ENCODE assay signal across 9 cellular contexts in the genomic region with DNA sequence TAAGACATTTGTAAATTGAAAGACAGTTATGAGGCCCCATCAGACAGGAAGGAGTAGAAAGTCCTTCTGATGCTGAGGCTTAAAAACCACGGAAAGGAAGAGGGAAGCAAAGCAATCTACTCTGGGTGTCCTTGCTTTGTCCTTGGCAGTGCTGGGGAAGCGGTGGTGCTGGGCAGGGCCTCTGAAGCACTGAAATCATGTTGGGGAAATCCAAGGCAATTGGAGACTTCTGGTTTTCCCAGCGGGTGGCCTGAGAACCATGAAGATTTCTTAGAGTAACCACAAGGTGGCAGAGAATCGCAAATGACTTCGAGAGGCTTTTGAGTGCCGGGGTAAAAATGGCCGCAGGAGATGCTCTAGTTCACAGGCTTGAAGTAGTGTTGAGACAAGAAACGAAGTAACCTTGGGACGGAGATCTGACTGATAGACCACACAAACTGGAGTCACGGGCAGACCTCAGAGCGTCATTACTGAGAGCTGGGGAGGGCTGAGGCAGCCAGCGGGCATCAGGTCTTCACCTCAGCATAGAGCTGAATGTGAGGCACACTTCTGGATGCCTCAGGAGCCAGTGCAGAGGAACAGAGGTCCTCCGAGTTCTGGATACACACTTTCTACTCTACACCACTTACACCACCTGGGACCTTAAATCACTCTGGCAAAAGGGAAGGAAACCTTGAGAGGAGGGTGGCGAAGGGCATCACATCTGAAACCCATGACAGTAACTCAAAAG.
A peak's percentile ranks its signal among the peaks of the same experiment; 100 is the strongest.
DNase-seq lines count a peak whose midpoint lies in the region; ATAC-seq, FAIRE-seq and TF ChIP-seq lines count a peak whose summit lies in the region.
"Had no signal": no experiment of that assay in that cellular context is flagged by ENCODE, and none has a peak within 500 bp of the region (broad histone marks: within the 10 kb centered on the region; RNA-seq: fewer than 3 reads in every experiment).

No MANE protein-coding gene starts in this region.

- H3K18ac ChIP-seq in H1 (ENCODE audit: extremely low read depth, low read length) = no peak overlapping the region

- TF ChIP-seq EP300 in H1 (IDR thresholded peaks at IDR 0.05; ENCODE audit: borderline replicate concordance in 1 of 2, low read depth in 2 of 2, low read length in 2 of 2) (no peak), gastroesophageal sphincter (IDR thresholded peaks at IDR 0.05) (no peak)

- H3K23me2 ChIP-seq in H1 (ENCODE audit: low read depth, low read length) = no peaks in the 10 kb centered on the region; the same call in 1 of the 2 replicates

- TF ChIP-seq RAD21 in H1 (IDR thresholded peaks at IDR 0.05 in 1 of 2, conservative IDR thresholded peaks at IDR 0.05 in 1 of 2; ENCODE audit: low read depth in 2 of 2, low read length in 2 of 2) = peak; percentile 54 to 64

- 92% methylated on average over 14 of the region's 14 CpGs; no CpG with 5 or more reads in 1 of the 2 experiments for WGBS in H1 (ENCODE audit: extremely low coverage in 1 of 2, insufficient coverage in 1 of 2, insufficient read length in 1 of 2, insufficient replicate concordance in 2 of 2, low coverage in 1 of 2, low lambda C conversion rate in 2 of 2, missing lambda C conversion rate in 1 of 2), 2 experiments
- WGBS in gastroesophageal sphincter (ENCODE audit: low coverage in 1 of 2), 2 donors = 77 to 90% methylated on average over 9 to 13 of the region's 14 CpGs

- H3K4ac ChIP-seq in H1 (replicated peaks; ENCODE audit: insufficient read length, low read depth, low read length) = no peak overlapping the region

- no peak overlapping the region for H4K91ac ChIP-seq in H1 (replicated peaks; ENCODE audit: insufficient read length, low read length)

- no peak overlapping the region for H2AK5ac ChIP-seq in H1 (ENCODE audit: low read depth, low read length)

- H3K27ac ChIP-seq in H1 (ENCODE audit: low read depth, low read length) (no peak overlapping the region), neural progenitor cell (no peak overlapping the region), gastroesophageal sphincter (no peak overlapping the region)
- H3K27ac ChIP-seq: epithelial cell of prostate had no signal

- H3K9ac ChIP-seq in H1 (replicated peaks in 1 of 4; ENCODE audit: extremely low read depth in 1 of 4, low read depth in 3 of 4, low read length in 3 of 4) (no peak overlapping the region), neural progenitor cell (no peak overlapping the region)

- DNase-seq in HCEC 1CT (peak; percentile 24), NAMALWA (ENCODE audit: low spot score) (peak; percentile 65), H1 (ENCODE audit: low read depth in 1 of 2, low spot score in 2 of 2) (peak; percentile 31 to 78), neural progenitor cell (ENCODE audit: low spot score) (peak; percentile 58), NCI-H128 (lab: John Stamatoyannopoulos, UW; ENCODE audit: unreplicated experiment) (no peak)
- peak; percentile 70 for DNase-seq in activated CD4-positive, alpha-beta T cell treated with anti-CD3 and anti-CD28 coated beads for 36 hours

- H3K4me3 Mint-ChIP-seq in activated CD4-positive, alpha-beta T cell treated with anti-CD3 and anti-CD28 coated beads for 36 hours = no peak overlapping the region
- H3K4me3 Mint-ChIP-seq in neural progenitor cell = no peak overlapping the region

- peaks cover 23% of the 10 kb centered on the region for H3K4me1 Mint-ChIP-seq in activated CD4-positive, alpha-beta T cell treated with anti-CD3 and anti-CD28 coated beads for 36 hours
- peaks cover 5% of the 10 kb centered on the region for H3K4me1 Mint-ChIP-seq in neural progenitor cell

- CTCF ChIA-PET in activated CD4-positive, alpha-beta T cell treated with anti-CD3 and anti-CD28 coated beads for 36 hours (lab: Charles Lee) = interaction anchor here (1.0 to 1.5 kb wide), 2 partner anchors 211 to 212 kb away, joined by 3 to 11 read pairs; no protein-coding TSS in a partner anchor
- CTCF ChIA-PET in H1 (lab: Charles Lee; ENCODE audit: partially characterized antibody) = interaction anchor here (0.6 to 1.6 kb wide), 8 partner anchors 18 to 1820 kb away, joined by 3 to 6 read pairs (median 4); no protein-coding TSS in a partner anchor

- H3K36me3 Mint-ChIP-seq in activated CD4-positive, alpha-beta T cell treated with anti-CD3 and anti-CD28 coated beads for 36 hours (ENCODE audit: low read depth) = no peaks in the 10 kb centered on the region
- H3K36me3 Mint-ChIP-seq in neural progenitor cell = no peaks in the 10 kb centered on the region

- peaks cover 3% of the 10 kb centered on the region for H3K27me3 Mint-ChIP-seq in activated CD4-positive, alpha-beta T cell treated with anti-CD3 and anti-CD28 coated beads for 36 hours
- H3K27me3 Mint-ChIP-seq in neural progenitor cell (ENCODE audit: insufficient read depth, low read depth) = no peaks in the 10 kb centered on the region

- H4K20me1 ChIP-seq in H1 (replicated peaks in 1 of 2; ENCODE audit: control insufficient read depth in 1 of 2, insufficient read depth in 2 of 2, low read length in 2 of 2) (no peaks in the 10 kb centered on the region), neural progenitor cell (ENCODE audit: low read depth) (no peaks in the 10 kb centered on the region)

- POLR2A ChIA-PET in activated CD4-positive, alpha-beta T cell treated with anti-CD3 and anti-CD28 coated beads for 36 hours (lab: Charles Lee) = no interaction called here
- POLR2A ChIA-PET in H1 (lab: Charles Lee; ENCODE audit: partially characterized antibody) = no interaction called here

- H3K27me3 ChIP-seq in H1 (replicated peaks in 1 of 4; ENCODE audit: control insufficient read depth in 3 of 4, extremely low read depth in 1 of 4, insufficient read depth in 3 of 4, low read length in 3 of 4) (no peaks in the 10 kb centered on the region), neural progenitor cell (no peaks in the 10 kb centered on the region), gastroesophageal sphincter (no peaks in the 10 kb centered on the region)

- H3K79me1 ChIP-seq in H1 (ENCODE audit: low read depth, low read length) = no peaks in the 10 kb centered on the region

- H3K56ac ChIP-seq in H1 (replicated peaks; ENCODE audit: insufficient read length, low read depth, low read length) = no peak overlapping the region

- no peak overlapping the region for H4K5ac ChIP-seq in H1 (ENCODE audit: insufficient read length, low read depth, low read length)

- H3K27ac Mint-ChIP-seq in activated CD4-positive, alpha-beta T cell treated with anti-CD3 and anti-CD28 coated beads for 36 hours = peak overlapping the region; percentile 71
- no peak overlapping the region for H3K27ac Mint-ChIP-seq in neural progenitor cell

- peak; percentile 96 for FAIRE-seq in H1 (lab: Jason Lieb, UNC)

- no peak overlapping the region for H3K23ac ChIP-seq in H1 (ENCODE audit: insufficient read length)

- TF ChIP-seq CTCF in GM12872 (IDR thresholded peaks at IDR 0.05; ENCODE audit: insufficient read depth, low read depth, low read length) = peak; percentile 61
- peak in 2 of 3 experiments; percentile 46 to 53; a peak in 3 of 4 replicates for TF ChIP-seq CTCF in H1 (IDR thresholded peaks at IDR 0.05; ENCODE audit: control extremely low read depth in 1 of 3, insufficient read depth in 1 of 3, low read depth in 1 of 3, low read length in 3 of 3)
- TF ChIP-seq CTCF in neural progenitor cell (IDR thresholded peaks at IDR 0.05) = peak; percentile 37
- peak in 1 of 4 experiments; percentile 25 for TF ChIP-seq CTCF in gastroesophageal sphincter (IDR thresholded peaks at IDR 0.05)

- H2BK120ac ChIP-seq in H1 (replicated peaks; ENCODE audit: low read depth, low read length) = no peak overlapping the region

- H2BK12ac ChIP-seq in H1 (ENCODE audit: low read depth, low read length) = peak overlapping the region; percentile 72; the same call in 1 of the 2 replicates

- H2BK20ac ChIP-seq in H1 (ENCODE audit: low read length) = no peak overlapping the region

- no peaks in the 10 kb centered on the region for H3K9me3 Mint-ChIP-seq in activated CD4-positive, alpha-beta T cell treated with anti-CD3 and anti-CD28 coated beads for 36 hours (ENCODE audit: low read depth)
- no peaks in the 10 kb centered on the region for H3K9me3 Mint-ChIP-seq in neural progenitor cell

- intact Hi-C loops in activated CD4-positive, alpha-beta T cell treated with anti-CD3 and anti-CD28 coated beads for 36 hours (cut with DNase I, micrococcal nuclease) = loop anchor here (1.0 to 5.0 kb wide), 4 partner anchors 124 to 464 kb away; no protein-coding TSS in a partner anchor

- H4K8ac ChIP-seq in H1 (ENCODE audit: extremely low read depth, insufficient read depth, low read length) = 0 out of 2 replicates have a peak overlapping the region, but pooled peaks have one; percentile 57

- peak overlapping the region; percentile 66; the same call in 1 of the 2 replicates for H2AFZ ChIP-seq in H1 (ENCODE audit: low read length)
- no peak overlapping the region for H2AFZ ChIP-seq in neural progenitor cell (replicated peaks)

- H2BK5ac ChIP-seq in H1 (ENCODE audit: low read depth, low read length) = no peak overlapping the region

- H3K79me2 ChIP-seq in H1 (ENCODE audit: control insufficient read depth in 1 of 2, insufficient read depth in 2 of 2, low read length in 2 of 2) (no peaks in the 10 kb centered on the region), neural progenitor cell (ENCODE audit: low read depth) (no peaks in the 10 kb centered on the region)

- no peaks in the 10 kb centered on the region for H3K36me3 ChIP-seq in H1 (ENCODE audit: control insufficient read depth in 2 of 4, insufficient read depth in 4 of 4, low read length in 3 of 4)
- no peaks in the 10 kb centered on the region for H3K36me3 ChIP-seq in neural progenitor cell
- no peaks in the 10 kb centered on the region for H3K36me3 ChIP-seq in gastroesophageal sphincter

- H2BK15ac ChIP-seq in H1 (ENCODE audit: low read length) = no peak overlapping the region

- H3F3A ChIP-seq in neural progenitor cell (ENCODE audit: low read depth) = no peaks in the 10 kb centered on the region

- H3K4me2 ChIP-seq in H1 (ENCODE audit: insufficient read depth in 1 of 2, low read depth in 2 of 2, low read length in 2 of 2) (no peak overlapping the region), neural progenitor cell (no peak overlapping the region)

- TF ChIP-seq POLR2A in H1 (IDR thresholded peaks at IDR 0.05; ENCODE audit: control extremely low read depth in 1 of 2, low read depth in 2 of 2, low read length in 2 of 2) (no peak), gastroesophageal sphincter (IDR thresholded peaks at IDR 0.05) (no peak)

- H3K4me1 ChIP-seq in H1 (replicated peaks in 1 of 4; ENCODE audit: control insufficient read depth in 3 of 4, insufficient read depth in 4 of 4, low read length in 3 of 4) = peaks cover 0 to 6% (median 0%) of the 10 kb centered on the region in 4 experiments; a peak in 2 of 7 replicates
- no peaks in the 10 kb centered on the region for H3K4me1 ChIP-seq in neural progenitor cell
- H3K4me1 ChIP-seq in gastroesophageal sphincter = no peaks in the 10 kb centered on the region

- H3K4me3 ChIP-seq in H1 (ENCODE audit: extremely low read depth in 1 of 4, insufficient read depth in 2 of 4, low read depth in 3 of 4, low read length in 4 of 4) (no peak overlapping the region), neural progenitor cell (no peak overlapping the region), gastroesophageal sphincter (no peak overlapping the region)

- H3K9me3 ChIP-seq in H1 (ENCODE audit: insufficient read depth in 2 of 2, low read depth in 1 of 2, low read length in 1 of 2) (no peaks in the 10 kb centered on the region), neural progenitor cell (ENCODE audit: low read depth) (no peaks in the 10 kb centered on the region), gastroesophageal sphincter (no peaks in the 10 kb centered on the region)

- ATAC-seq in activated CD4-positive, alpha-beta T cell treated with anti-CD3 and anti-CD28 coated beads for 36 hours = peak; percentile 70
- ATAC-seq in gastroesophageal sphincter = no peak

- no peak overlapping the region for H3K14ac ChIP-seq in H1 (ENCODE audit: insufficient read length)
